ENCODE assay signal across 9 cellular contexts in the genomic region with DNA sequence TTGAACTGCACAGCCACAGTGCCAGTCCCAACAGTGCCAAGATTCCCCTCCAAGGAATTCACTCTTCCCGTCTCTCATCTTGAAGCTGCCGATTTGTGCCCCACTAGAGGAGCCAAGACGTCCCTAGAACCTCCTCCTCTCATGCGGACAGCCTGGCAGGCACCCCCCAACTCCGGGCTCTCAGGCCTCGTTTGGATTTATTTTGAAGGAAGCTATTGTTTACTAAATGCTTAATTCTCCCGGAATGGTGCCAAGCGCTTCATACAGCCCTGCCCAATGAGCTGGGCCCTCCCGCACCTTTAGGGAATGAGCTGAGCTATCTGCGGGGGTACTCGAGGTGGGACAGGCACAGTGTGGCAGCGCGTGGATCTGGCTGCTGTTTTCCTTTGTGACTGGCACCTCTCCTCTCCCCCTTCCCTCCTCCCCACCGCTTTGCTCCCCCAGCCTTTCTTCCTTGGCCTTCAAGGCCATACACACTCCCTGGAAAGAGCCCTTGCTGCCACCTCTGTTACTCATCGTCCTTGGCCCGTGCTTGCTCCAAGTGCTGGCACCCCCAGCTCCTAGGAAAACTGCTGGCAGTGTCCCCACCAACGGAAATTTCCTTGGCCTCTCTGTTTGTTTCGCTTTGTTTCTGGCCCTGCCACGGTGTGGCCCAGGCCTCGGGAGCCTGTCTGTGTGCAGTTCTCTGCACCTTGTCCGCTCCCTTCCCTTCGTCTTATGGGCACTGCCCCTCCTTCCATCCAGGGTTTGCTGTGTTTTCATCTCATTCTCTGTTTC. TPM values are rescaled to one million over a fixed set of nuclear protein-coding genes. Genes with fewer than 3 reads are reported as not detected.
A peak's percentile ranks its signal among the peaks of the same experiment; 100 is the strongest.
DNase-seq lines count a peak whose midpoint lies in the region; FAIRE-seq and TF ChIP-seq lines count a peak whose summit lies in the region.
"Had no signal": no experiment of that assay in that cellular context is flagged by ENCODE, and none has a peak within 500 bp of the region (broad histone marks: within the 10 kb centered on the region; RNA-seq: fewer than 3 reads in every experiment).

No MANE protein-coding gene starts in this region.

- TF ChIP-seq CTCF in H1 (IDR thresholded peaks at IDR 0.05; ENCODE audit: control extremely low read depth in 1 of 3, insufficient read depth in 1 of 3, low read depth in 1 of 3, low read length in 3 of 3), result no peak
- no peak for TF ChIP-seq CTCF in mesothelial cell of epicardium (IDR thresholded peaks at IDR 0.05; ENCODE audit: unreplicated experiment)
- TF ChIP-seq CTCF in tibial artery (IDR thresholded peaks at IDR 0.05), result no peak

- intact Hi-C loops in tibial artery (cut with DNase I; ENCODE audit: low total_unique reads), result no loop called here

- H3K9me3 ChIP-seq in MG63 (no peaks in the 10 kb centered on the region), H1 (ENCODE audit: insufficient read depth in 2 of 2, low read depth in 1 of 2, low read length in 1 of 2) (no peaks in the 10 kb centered on the region; a peak in 1 of 4 replicates), tibial artery (no peaks in the 10 kb centered on the region)

- no peaks in the 10 kb centered on the region for H3K27me3 ChIP-seq in MG63
- no peaks in the 10 kb centered on the region for H3K27me3 ChIP-seq in H1 (replicated peaks in 1 of 4; ENCODE audit: control insufficient read depth in 3 of 4, extremely low read depth in 1 of 4, insufficient read depth in 3 of 4, low read length in 3 of 4)
- no peaks in the 10 kb centered on the region for H3K27me3 ChIP-seq in tibial artery

- H3K9me3 Mint-ChIP-seq in mesothelial cell of epicardium, result no peaks in the 10 kb centered on the region

- H2BK15ac ChIP-seq in H1 (ENCODE audit: low read length), result no peak overlapping the region

- no peak overlapping the region for H3K4ac ChIP-seq in H1 (replicated peaks; ENCODE audit: insufficient read length, low read depth, low read length)

- H2BK5ac ChIP-seq in H1 (ENCODE audit: low read depth, low read length), result peak overlapping the region; percentile 55; the same call in 1 of the 2 replicates

- H3K4me3 ChIP-seq in MG63 (peak overlapping the region; percentile 17), H1 (ENCODE audit: extremely low read depth in 1 of 4, insufficient read depth in 2 of 4, low read depth in 3 of 4, low read length in 4 of 4) (no peak overlapping the region), tibial artery (peak overlapping the region; percentile 24 to 38)

- H3K27ac Mint-ChIP-seq in mesothelial cell of epicardium, result peak overlapping the region; percentile 84

- H3K27me3 Mint-ChIP-seq in mesothelial cell of epicardium (ENCODE audit: low read depth), result no peaks in the 10 kb centered on the region

- H3K18ac ChIP-seq in H1 (ENCODE audit: extremely low read depth, low read length), result no peak overlapping the region

- H4K20me1 ChIP-seq in H1 (replicated peaks in 1 of 2; ENCODE audit: control insufficient read depth in 1 of 2, insufficient read depth in 2 of 2, low read length in 2 of 2), result peaks cover 0 to 5% of the 10 kb centered on the region in 2 experiments

- no peak overlapping the region for H2AK5ac ChIP-seq in H1 (ENCODE audit: low read depth, low read length)

- no peak for TF ChIP-seq EP300 in H1 (IDR thresholded peaks at IDR 0.05; ENCODE audit: borderline replicate concordance in 1 of 2, low read depth in 2 of 2, low read length in 2 of 2)

- no peak for FAIRE-seq in H1 (lab: Jason Lieb, UNC)

- H2AFZ ChIP-seq in H1 (ENCODE audit: low read length), result no peak overlapping the region

- H3K23ac ChIP-seq in H1 (ENCODE audit: insufficient read length), result no peak overlapping the region

- H3K79me1 ChIP-seq in H1 (ENCODE audit: low read depth, low read length), result no peaks in the 10 kb centered on the region

- WGBS in H1 (ENCODE audit: extremely low coverage in 1 of 2, insufficient coverage in 1 of 2, insufficient read length in 1 of 2, insufficient replicate concordance in 2 of 2, low coverage in 1 of 2, low lambda C conversion rate in 2 of 2, missing lambda C conversion rate in 1 of 2), 2 experiments, result 91% methylated on average over 21 of the region's 22 CpGs; no CpG with 5 or more reads in 1 of the 2 experiments

- H3K4me2 ChIP-seq in H1 (ENCODE audit: insufficient read depth in 1 of 2, low read depth in 2 of 2, low read length in 2 of 2), result no peak overlapping the region

- H2BK20ac ChIP-seq in H1 (ENCODE audit: low read length), result no peak overlapping the region

- H3K27ac ChIP-seq in H1 (ENCODE audit: low read depth, low read length) (no peak overlapping the region), tibial artery (peak overlapping the region; percentile 74 to 78)

- H3K4me1 ChIP-seq in H1 (replicated peaks in 1 of 4; ENCODE audit: control insufficient read depth in 3 of 4, insufficient read depth in 4 of 4, low read length in 3 of 4), result no peaks in the 10 kb centered on the region
- H3K4me1 ChIP-seq in tibial artery, result peaks cover 0 to 18% (median 12%) of the 10 kb centered on the region in 4 donors

- peaks cover 3% of the 10 kb centered on the region; the same call in 1 of the 2 replicates for H3K23me2 ChIP-seq in H1 (ENCODE audit: low read depth, low read length)

- H4K91ac ChIP-seq in H1 (replicated peaks; ENCODE audit: insufficient read length, low read length), result no peak overlapping the region

- no peaks in the 10 kb centered on the region for H3K79me2 ChIP-seq in H1 (ENCODE audit: control insufficient read depth in 1 of 2, insufficient read depth in 2 of 2, low read length in 2 of 2)

- no peak overlapping the region for H3K9ac ChIP-seq in H1 (replicated peaks in 1 of 4; ENCODE audit: extremely low read depth in 1 of 4, low read depth in 3 of 4, low read length in 3 of 4)

- H2BK12ac ChIP-seq in H1 (ENCODE audit: low read depth, low read length), result no peak overlapping the region

- H4K5ac ChIP-seq in H1 (ENCODE audit: insufficient read length, low read depth, low read length), result no peak overlapping the region

- TF ChIP-seq RAD21 in H1 (IDR thresholded peaks at IDR 0.05 in 1 of 2, conservative IDR thresholded peaks at IDR 0.05 in 1 of 2; ENCODE audit: low read depth in 2 of 2, low read length in 2 of 2), result no peak

- no peak overlapping the region for H4K8ac ChIP-seq in H1 (ENCODE audit: extremely low read depth, insufficient read depth, low read length)

- no peak overlapping the region for H3K4me3 Mint-ChIP-seq in mesothelial cell of epicardium

- DNase-seq in MG63 (peak; percentile 98), H1 (ENCODE audit: low read depth in 1 of 2, low spot score in 2 of 2) (peak in 1 of 2 experiments; percentile 46), mesothelial cell of epicardium (ENCODE audit: low spot score in 2 of 2, unreplicated experiment in 2 of 2) (no peak), tibial artery (peak; percentile 52 to 90), NCI-H2171 treated with DMSO at 0.1 percent for 48 hours (lab: John Stamatoyannopoulos, UW) (no peak), ecto neural progenitor cell (ENCODE audit: low spot score) (no peak)
- no peak for DNase-seq in activated CD4-positive, alpha-beta T cell treated with anti-CD3 and anti-CD28 coated beads, Interleukin-2, amount 50 U/mL, for 4 hours
- DNase-seq: activated effector memory CD4-positive, alpha-beta T cell treated with Interleukin-2 at 50 U/mL for 16 hours; SHP77 had no signal

- no peak overlapping the region for H3K14ac ChIP-seq in H1 (ENCODE audit: insufficient read length)

- peaks cover 36% of the 10 kb centered on the region for H3K36me3 ChIP-seq in MG63
- peaks cover 1 to 17% (median 6%) of the 10 kb centered on the region in 4 experiments; a peak in 5 of 8 replicates for H3K36me3 ChIP-seq in H1 (ENCODE audit: control insufficient read depth in 2 of 4, insufficient read depth in 4 of 4, low read length in 3 of 4)
- peaks cover 14 to 58% (median 39%) of the 10 kb centered on the region in 3 donors for H3K36me3 ChIP-seq in tibial artery

- no peak overlapping the region for H3K56ac ChIP-seq in H1 (replicated peaks; ENCODE audit: insufficient read length, low read depth, low read length)

- no peak for TF ChIP-seq POLR2A in H1 (IDR thresholded peaks at IDR 0.05; ENCODE audit: control extremely low read depth in 1 of 2, low read depth in 2 of 2, low read length in 2 of 2)

- CTCF ChIA-PET in H1 (lab: Charles Lee; ENCODE audit: partially characterized antibody), result interaction anchor here (0.6 kb wide), 1 partner anchor 146 kb away, joined by 5 read pairs; no protein-coding TSS in a partner anchor

- H3K4me1 Mint-ChIP-seq in mesothelial cell of epicardium, result no peaks in the 10 kb centered on the region

- peaks cover 40% of the 10 kb centered on the region for H3K36me3 Mint-ChIP-seq in mesothelial cell of epicardium

- H2BK120ac ChIP-seq in H1 (replicated peaks; ENCODE audit: low read depth, low read length), result no peak overlapping the region

- POLR2A ChIA-PET in H1 (lab: Charles Lee; ENCODE audit: partially characterized antibody), result interaction anchor here (1.0 to 1.7 kb wide), 4 partner anchors 13 to 50 kb away, joined by 3 to 4 read pairs (median 3); a partner anchor contains a TSS

TF ChIP-seq in H1, 55 proteins besides CTCF, POLR2A, EP300 and RAD21:
- no peak for TF ChIP-seq SRF (IDR thresholded peaks at IDR 0.05; ENCODE audit: low read depth, low read length)
- no peak for TF ChIP-seq CHD2 (IDR thresholded peaks at IDR 0.05; ENCODE audit: low read length)
- no peak for TF ChIP-seq ASH2L (IDR thresholded peaks at IDR 0.05; ENCODE audit: low read length)
- no peak for TF ChIP-seq NANOG (IDR thresholded peaks at IDR 0.05; ENCODE audit: insufficient read depth, low read depth, low read length, poor library complexity, severe bottlenecking)

RNA-seq across cellular contexts. Expression of a gene that starts 49.9 kb away (rescaled TPM):
- total RNA-seq in MG63 (2014; rRNA removed; shearing (Covaris generic); ENCODE audit: low replicate concordance), result 41.9 and 63.4 TPM in 2 replicates
- 34.9 and 35.5 TPM in 2 replicates for total RNA-seq in H1 (2021; fragmentation: NEBNext Ultra II Directional; extraction: Animal tissue kit (Norgen Biotek cat#: 25700))
- polyA plus RNA-seq in H1 (2011; rRNA removed), result 13.6 and 16.3 TPM in 2 replicates
- 22.0 TPM for polyA plus RNA-seq in H1 (2011; cell fraction: cytosol; rRNA removed)
- 10.8 TPM for polyA plus RNA-seq in H1 (2011; cell fraction: nucleus; rRNA removed)
- 22.9 to 28.9 TPM (median 24.1 TPM) in 4 replicates for polyA plus RNA-seq in H1 (2012, experiment 1 of 2)
- 5.9 TPM for polyA plus RNA-seq in H1 (2012, experiment 2 of 2)
- 17.6 TPM for polyA plus RNA-seq in H1 (2013, experiment 1 of 2)
- polyA plus RNA-seq in H1 (2013, experiment 2 of 2), result 20.7 TPM
- 17.5 and 20.7 TPM in 2 replicates for polyA minus RNA-seq in H1 (2011; rRNA and poly(A)+ RNA removed)
- polyA minus RNA-seq in H1 (2011; cell fraction: cytosol; rRNA and poly(A)+ RNA removed), result 12.8 TPM
- 10.0 TPM for polyA minus RNA-seq in H1 (2011; cell fraction: nucleus; rRNA and poly(A)+ RNA removed)
- 26.3 to 33.0 TPM (median 27.3 TPM) in 3 replicates for total RNA-seq in mesothelial cell of epicardium

Comparison
In these comparisons a context has a peak if more than half of its experiments do, and no peak if none do; other contexts are left out.
1. DNase-seq: peak in MG63 (single experiment) and tibial artery (2 of 2); none in mesothelial cell of epicardium (0 of 2), NCI-H2171 treated with DMSO at 0.1 percent for 48 hours (single experiment), activated CD4-positive, alpha-beta T cell treated with anti-CD3 and anti-CD28 coated beads, Interleukin-2, amount 50 U/mL, for 4 hours (0 of 2) and ecto neural progenitor cell (single experiment).
2. H3K4me3 ChIP-seq: peak in MG63 (single experiment) and tibial artery (2 of 2); none in H1 (0 of 4).